In the genomic region with DNA sequence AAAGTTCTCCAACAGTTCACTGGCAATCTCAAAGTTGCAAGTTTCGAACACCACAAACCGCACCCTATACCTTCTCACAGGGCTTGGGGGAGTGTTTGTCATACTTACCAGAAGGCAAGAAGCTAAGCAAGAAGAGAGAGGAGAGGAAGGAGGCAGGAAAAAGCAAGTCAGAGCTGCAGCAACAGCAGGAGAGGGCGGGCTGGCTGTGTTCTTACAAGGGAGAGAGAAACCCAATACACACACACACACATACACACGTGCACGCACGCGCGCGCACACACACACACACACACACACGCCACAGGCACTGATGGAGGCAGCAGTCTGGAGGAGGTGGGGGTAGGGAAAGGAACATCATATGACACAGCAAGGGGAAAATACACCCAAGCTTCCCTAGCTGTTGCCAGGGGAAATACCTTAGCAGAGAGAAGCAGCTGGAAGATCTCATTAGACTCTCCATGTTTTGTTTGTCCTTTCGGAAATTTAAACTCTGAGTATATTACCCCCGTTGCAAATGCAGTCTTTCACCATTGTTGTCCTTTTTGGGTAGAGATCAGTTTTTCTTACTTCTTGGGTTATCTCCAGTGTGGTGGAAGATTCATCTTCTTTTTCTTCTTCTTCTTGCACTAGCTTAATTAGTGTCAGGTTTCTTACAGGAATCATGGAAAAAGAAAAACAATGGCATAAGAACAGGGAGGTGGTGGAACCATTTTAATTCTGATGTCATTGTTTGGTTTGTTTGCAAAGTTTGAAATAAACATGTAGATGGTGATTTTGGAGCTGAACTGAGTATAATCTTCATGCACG, we compare ENCODE assay signal across 8 cellular contexts.
DNase-seq lines count a peak whose midpoint lies in the region; ATAC-seq lines count a peak whose summit lies in the region.

A gene (minus strand): TSS at position 186 of the 807 bp plus-strand sequence. CDS start 3,099 bp downstream, outside the sequence.

- H3K4me1 Mint-ChIP-seq in T-helper 2 cell treated with Interferon-gamma antibody and Interleukin-4, amounts not matched to agents 5 μg/mL and 100 μg/mL, for 36 hours (ENCODE audit: low read depth) = peaks cover 41% of the 10 kb centered on the region

- peak within 1 kb of the TSS; percentile 99 for H3K27ac Mint-ChIP-seq in T-helper 2 cell treated with Interferon-gamma antibody and Interleukin-4, amounts not matched to agents 5 μg/mL and 100 μg/mL, for 36 hours

- H3K9me3 Mint-ChIP-seq in T-helper 2 cell treated with Interferon-gamma antibody and Interleukin-4, amounts not matched to agents 5 μg/mL and 100 μg/mL, for 36 hours = peaks cover 8% of the 10 kb centered on the region

- DNase-seq in COLO668 (lab: John Stamatoyannopoulos, UW; ENCODE audit: unreplicated experiment) = peak; percentile 6
- DNase-seq in T-helper 2 cell treated with Interferon-gamma antibody and Interleukin-4, amounts not matched to agents 5 μg/mL and 100 μg/mL, for 36 hours (ENCODE audit: low spot score) = peak; percentile 86
- peak; percentile 52 for DNase-seq in astrocyte of the hippocampus (ENCODE audit: low read depth, low spot score)
- DNase-seq in islet precursor cell = peak; percentile 66
- DNase-seq in stimulated activated CD4-positive, alpha-beta T cell treated with anti-CD3 and anti-CD28 coated beads, Interleukin-1b, Interleukin-23, amount 100 ng/mL, for 1 hour (ENCODE audit: low read depth in 2 of 2) = peak; percentile 53 to 67
- DNase-seq in NCI-H1930 (lab: John Stamatoyannopoulos, UW) = no peak

- H3K36me3 Mint-ChIP-seq in T-helper 2 cell treated with Interferon-gamma antibody and Interleukin-4, amounts not matched to agents 5 μg/mL and 100 μg/mL, for 36 hours (ENCODE audit: low read depth) = peaks cover 4% of the 10 kb centered on the region

- no peaks in the 10 kb centered on the region for H3K27me3 Mint-ChIP-seq in T-helper 2 cell treated with Interferon-gamma antibody and Interleukin-4, amounts not matched to agents 5 μg/mL and 100 μg/mL, for 36 hours (ENCODE audit: low read depth)

- peak; percentile 45 for ATAC-seq in GM19468 (IDR thresholded peaks at IDR 0.05; ENCODE audit: extremely low read depth, unreplicated experiment)
- peak; percentile 51 for ATAC-seq in HG03571 (IDR thresholded peaks at IDR 0.05; ENCODE audit: unreplicated experiment)

- H3K4me3 Mint-ChIP-seq in T-helper 2 cell treated with Interferon-gamma antibody and Interleukin-4, amounts not matched to agents 5 μg/mL and 100 μg/mL, for 36 hours = peak within 1 kb of the TSS; percentile 86

Comparison
In these comparisons a context has a peak if more than half of its experiments do, and no peak if none do; other contexts are left out.
1. DNase-seq: peak in COLO668 (single experiment), T-helper 2 cell treated with Interferon-gamma antibody and Interleukin-4, amounts not matched to agents 5 μg/mL and 100 μg/mL, for 36 hours (single experiment), astrocyte of the hippocampus (single experiment), islet precursor cell (single experiment) and stimulated activated CD4-positive, alpha-beta T cell treated with anti-CD3 and anti-CD28 coated beads, Interleukin-1b, Interleukin-23, amount 100 ng/mL, for 1 hour (2 of 2); none in NCI-H1930 (0 of 2).